ENCODE assay signal across 8 cellular contexts in genomic region chr2:39435254-39435653, GRCh38. TPM values are rescaled to one million over a fixed set of nuclear protein-coding genes. Genes with fewer than 3 reads are reported as not detected.
DNase-seq lines count a peak whose midpoint lies in the region; ATAC-seq and TF ChIP-seq lines count a peak whose summit lies in the region.

No MANE protein-coding gene starts in this region.

- no peak overlapping the region for H2AFZ ChIP-seq in mammary epithelial cell (ENCODE audit: low read depth, low read length)

- H3K4me3 ChIP-seq in AG10803 (ENCODE audit: low read length) = peak overlapping the region; percentile 92
- peak overlapping the region; percentile 81 to 94 (median 89) for H3K4me3 ChIP-seq in mammary epithelial cell (replicated peaks in 1 of 3; ENCODE audit: insufficient read depth in 1 of 3, low read depth in 2 of 3, low read length in 3 of 3)
- H3K4me3 ChIP-seq in muscle layer of duodenum (ENCODE audit: low read depth in 1 of 2, low read length in 2 of 2) = peak overlapping the region; percentile 76 to 93

- dilution Hi-C loops in mammary epithelial cell (cut with HindIII; ENCODE audit: low sequenced_read_pairs) = no loop called here

- H3K27ac ChIP-seq in mammary epithelial cell (ENCODE audit: insufficient read depth, low read depth, low read length) = peak overlapping the region; percentile 82
- peak overlapping the region; percentile 72 for H3K27ac ChIP-seq in muscle layer of duodenum (ENCODE audit: low read length)

- H3K27me3 ChIP-seq in mammary epithelial cell (ENCODE audit: insufficient read depth, low read length) = no peaks in the 10 kb centered on the region
- H3K27me3 ChIP-seq in muscle layer of duodenum (ENCODE audit: low read depth, low read length) = no peaks in the 10 kb centered on the region

- H3K79me2 ChIP-seq in mammary epithelial cell (ENCODE audit: insufficient read depth, low read length) = peaks cover 72% of the 10 kb centered on the region

- in situ Hi-C loops in KBM-7 (cut with MboI; ENCODE audit: low pct_unique_long_range_greater_than_20kb, low sequenced_read_pairs) = no loop called here
- in situ Hi-C loops in mammary epithelial cell (cut with MboI; ENCODE audit: low sequenced_read_pairs in 2 of 2) = loop anchor here in 1 of 2 donors (10.0 kb wide), 1 partner anchor 50 kb away; no protein-coding TSS in a partner anchor

- ATAC-seq in GM21360 (IDR thresholded peaks at IDR 0.05; ENCODE audit: unreplicated experiment) (no peak), GM18907 (IDR thresholded peaks at IDR 0.05; ENCODE audit: unreplicated experiment) (no peak), sciatic nerve (no peak)

- CTCF ChIA-PET in mammary epithelial cell (lab: Charles Lee; ENCODE audit: low non-redundant PET) = interaction anchor here (0.6 kb wide), 1 partner anchor 56 kb away, joined by 3 read pairs; no protein-coding TSS in a partner anchor

- H3K4me2 ChIP-seq in mammary epithelial cell (ENCODE audit: insufficient read depth, low read depth, low read length) = peak overlapping the region; percentile 99

- H3K36me3 ChIP-seq in mammary epithelial cell (ENCODE audit: insufficient read depth, low read length) (no peaks in the 10 kb centered on the region), muscle layer of duodenum (ENCODE audit: control insufficient read depth in 1 of 2, insufficient read depth in 2 of 2, low read length in 2 of 2) (peaks cover 0 to 3% of the 10 kb centered on the region in 2 donors)

- no peaks in the 10 kb centered on the region for H3K9me3 ChIP-seq in mammary epithelial cell (replicated peaks; ENCODE audit: insufficient read depth, low read length)
- H3K9me3 ChIP-seq in muscle layer of duodenum (ENCODE audit: control insufficient read depth in 1 of 2, low read length in 2 of 2) = no peaks in the 10 kb centered on the region

- WGBS in mammary epithelial cell (ENCODE audit: low coverage, missing lambda C conversion rate) = 23% methylated on average over 8 of the region's 8 CpGs

- BruUV-seq in mammary epithelial cell (replicated peaks; lab: Mats Ljungman, UMichigan) = no TSS peak

- DNase-seq in AG10803 (ENCODE audit: low read depth) (no peak), KBM-7 (peak; percentile 49), mammary epithelial cell (no peak), sciatic nerve (ENCODE audit: low spot score) (no peak), AG08395 (ENCODE audit: low spot score) (no peak)

- TF ChIP-seq CTCF in AG10803 (conservative IDR thresholded peaks at IDR 0.05; ENCODE audit: low read length) = no peak
- no peak for TF ChIP-seq CTCF in mammary epithelial cell (conservative IDR thresholded peaks at IDR 0.05 in 1 of 2, IDR thresholded peaks at IDR 0.05 in 1 of 2; ENCODE audit: extremely low read depth in 1 of 2, insufficient read depth in 1 of 2, low read depth in 1 of 2, low read length in 2 of 2)

- no peaks in the 10 kb centered on the region for H4K20me1 ChIP-seq in mammary epithelial cell (ENCODE audit: insufficient read depth, low read length)

- H3K9ac ChIP-seq in mammary epithelial cell (ENCODE audit: insufficient read depth, low read length) = peak overlapping the region; percentile 93

- peaks cover 50% of the 10 kb centered on the region for H3K4me1 ChIP-seq in mammary epithelial cell (ENCODE audit: insufficient read depth, low read length)
- peaks cover 10 to 41% of the 10 kb centered on the region in 2 donors for H3K4me1 ChIP-seq in muscle layer of duodenum (ENCODE audit: control insufficient read depth in 1 of 2, insufficient read depth in 2 of 2, low read length in 2 of 2)

- intact Hi-C loops in mammary epithelial cell (cut with micrococcal nuclease) (loop anchor here (5.0 kb wide), 2 partner anchors 77 to 262 kb away; no protein-coding TSS in a partner anchor), sciatic nerve (cut with DNase I) (loop anchor here (5.0 kb wide), 1 partner anchor 48 kb away; no protein-coding TSS in a partner anchor)

RNA-seq across cellular contexts. Expression of gene MAP4K3, which starts 1.8 kb away (rescaled TPM):
- total RNA-seq in mammary epithelial cell (10 to 100 TPM; 25.7 to 43.3 TPM), sciatic nerve (50.4 TPM)
- 9.2 TPM for polyA plus RNA-seq in mammary epithelial cell
- 8.3 TPM for polyA minus RNA-seq in mammary epithelial cell
